Comparison of ENCODE assay signal across 20 cellular contexts in the genomic region with DNA sequence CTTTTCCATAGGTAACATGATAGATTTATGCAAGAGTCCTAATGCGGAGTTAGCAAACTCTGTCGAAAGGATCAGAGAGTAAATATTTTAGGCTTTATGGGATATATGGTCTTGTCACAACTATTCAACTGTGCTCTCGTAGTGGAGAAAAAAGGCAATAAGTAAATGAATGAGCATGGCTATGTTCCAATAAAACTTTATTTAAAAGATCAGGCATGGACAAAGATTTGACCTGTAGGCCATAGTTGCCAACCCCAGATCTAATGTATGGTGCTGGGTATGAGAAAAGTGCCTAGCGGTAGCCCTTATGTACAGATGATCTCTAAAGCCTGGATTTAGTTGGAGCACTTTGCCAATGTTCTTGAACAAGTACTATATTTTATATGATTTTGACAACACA.
"Had no signal": no experiment of that assay in that cellular context is flagged by ENCODE, and none has a peak within 500 bp of the region (broad histone marks: within the 10 kb centered on the region; RNA-seq: fewer than 3 reads in every experiment).

No MANE protein-coding gene starts in this region.

- H3K27ac ChIP-seq: left ventricle myocardium inferior, right atrium auricular region had no signal

- ATAC-seq: activated CD8-positive, alpha-beta memory T cell treated with anti-CD3 and anti-CD28 coated beads, Interleukin-2, amount 10 ng/mL, durations not matched to agents 7 days and 5 days; activated T-helper 17 cell treated with anti-CD3 and anti-CD28 coated beads, Interleukin-2, amount 50 U/mL, for 72 hours; stimulated activated naive CD8-positive, alpha-beta T cell treated with anti-CD3 and anti-CD28 coated beads, Interleukin-15, Interleukin-2, amounts not matched to agents 100 U/mL and 50 U/mL, for 24 hours; T-cell had no signal

- H3K27me3 ChIP-seq: body of pancreas, right atrium auricular region, testis had no signal

- H3K4me3 ChIP-seq: body of pancreas, left ventricle myocardium inferior, right atrium auricular region, testis had no signal

- H3K9me3 ChIP-seq: body of pancreas, left ventricle myocardium inferior, right atrium auricular region, testis had no signal

- H3K36me3 ChIP-seq: left ventricle myocardium inferior, right atrium auricular region had no signal

- DNase-seq: activated B cell treated with CpG ODN at 0.5 μM for 24 hours; activated CD4-positive, alpha-beta memory T cell treated with anti-CD3 and anti-CD28 coated beads, Interleukin-2, amount 10 ng/mL, durations not matched to agents 7 days and 5 days; activated CD4-positive, alpha-beta T cell treated with anti-CD3 and anti-CD28 coated beads for 48 hours; activated CD8-positive, alpha-beta memory T cell treated with anti-CD3 and anti-CD28 coated beads, Interleukin-2, amount 10 ng/mL, durations not matched to agents 7 days and 5 days; activated naive CD4-positive, alpha-beta T cell; activated naive CD8-positive, alpha-beta T cell treated with anti-CD3 and anti-CD28 coated beads for 36 hours; amniotic stem cell; central memory CD4-positive, alpha-beta T cell; erythroblast; foreskin melanocyte; kidney; left ventricle myocardium inferior; nephron progenitor cell; nucleus accumbens; stimulated activated naive CD8-positive, alpha-beta T cell treated with anti-CD3 and anti-CD28 coated beads, Interleukin-15, Interleukin-2, amounts not matched to agents 100 U/mL and 50 U/mL, for 24 hours; T-cell; testis had no signal
